ENCODE assay signal across 8 cellular contexts in the genomic region with DNA sequence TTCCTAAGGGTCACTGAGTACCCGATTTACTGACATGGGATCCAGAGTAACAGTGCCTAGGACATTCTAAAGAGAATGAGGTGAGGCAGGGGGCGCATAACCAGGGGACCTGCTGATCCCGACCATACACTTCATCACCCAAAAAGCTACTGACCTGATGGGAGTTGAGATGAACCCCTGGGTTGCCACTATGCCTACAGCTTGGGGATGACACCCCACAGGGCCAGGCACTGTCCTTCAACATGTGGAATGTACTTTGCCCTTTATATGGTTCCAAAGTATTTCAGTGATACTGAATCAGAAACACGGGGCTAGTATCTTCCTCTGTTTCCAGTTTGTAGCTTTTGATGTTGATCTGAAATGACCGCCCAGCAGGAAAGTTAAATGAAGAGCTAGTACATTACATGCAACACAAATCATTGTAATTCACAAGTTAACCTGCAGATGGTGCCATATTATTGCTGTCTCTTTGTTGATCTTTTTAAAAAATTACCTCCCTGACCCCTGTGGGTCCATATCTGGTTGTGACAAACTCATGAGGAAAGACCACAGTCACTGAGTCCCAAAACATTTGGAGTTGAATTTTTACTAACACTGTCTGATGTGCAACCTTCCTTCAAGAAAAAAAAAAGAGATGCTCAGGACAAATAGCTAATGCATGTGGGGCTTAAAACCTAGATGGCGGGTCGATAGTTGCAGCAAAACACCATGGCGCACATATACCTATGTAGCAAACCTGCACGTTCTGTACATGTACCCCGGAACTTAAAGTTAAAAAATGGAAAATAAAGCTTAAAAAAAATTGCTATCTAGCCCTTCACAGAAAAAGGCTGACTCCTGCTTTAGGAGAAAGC. TPM values are rescaled to one million over a fixed set of nuclear protein-coding genes. Genes with fewer than 3 reads are reported as not detected.
A peak's percentile ranks its signal among the peaks of the same experiment; 100 is the strongest.
DNase-seq lines count a peak whose midpoint lies in the region; ATAC-seq and TF ChIP-seq lines count a peak whose summit lies in the region.

No MANE protein-coding gene starts in this region.

- no peaks in the 10 kb centered on the region for H3K9me3 ChIP-seq in vagina

- DNase-seq in SIG-M5 treated with dmso at 0.1 percent for 504 hours (lab: John Stamatoyannopoulos, UW; ENCODE audit: unreplicated experiment) = peak; percentile 20
- no peak for DNase-seq in SIG-M5 (lab: John Stamatoyannopoulos, UW)
- peak; percentile 32 for DNase-seq in NOMO-1 treated with DMSO at 0.1 percent for 48 hours (lab: John Stamatoyannopoulos, UW; ENCODE audit: unreplicated experiment)
- peak; percentile 60 for DNase-seq in choroid plexus epithelial cell (ENCODE audit: low read depth)
- DNase-seq in naive B cell = peak; percentile 18
- no peak for DNase-seq in DMS79 (lab: John Stamatoyannopoulos, UW)
- DNase-seq in vagina (ENCODE audit: extremely low spot score in 2 of 2) = no peak

- H3K9me3 Mint-ChIP-seq in naive B cell = peaks cover 0 to 7% (median 0%) of the 10 kb centered on the region in 7 donors

- no peaks in the 10 kb centered on the region for H3K36me3 ChIP-seq in vagina

- peaks cover 15 to 44% (median 23%) of the 10 kb centered on the region in 3 donors for H3K27me3 Mint-ChIP-seq in naive B cell

- no peak overlapping the region for H3K4me3 Mint-ChIP-seq in naive B cell

- no peak overlapping the region for H3K27ac ChIP-seq in vagina

- H3K4me3 ChIP-seq in choroid plexus epithelial cell (ENCODE audit: low read depth, low read length) (no peak overlapping the region), vagina (no peak overlapping the region)

- TF ChIP-seq POLR2A in vagina (IDR thresholded peaks at IDR 0.05) = no peak

- TF ChIP-seq CTCF in choroid plexus epithelial cell (conservative IDR thresholded peaks at IDR 0.05; ENCODE audit: low read depth, low read length) (peak; percentile 59), vagina (IDR thresholded peaks at IDR 0.05) (no peak)

- H3K27me3 ChIP-seq in vagina = no peaks in the 10 kb centered on the region

- no peaks in the 10 kb centered on the region for H3K4me1 Mint-ChIP-seq in naive B cell

- peak overlapping the region in 1 of 6 donors; percentile 78 for H3K27ac Mint-ChIP-seq in naive B cell

- no peaks in the 10 kb centered on the region for H3K36me3 Mint-ChIP-seq in naive B cell

- no peaks in the 10 kb centered on the region for H3K4me1 ChIP-seq in vagina

- intact Hi-C loops in vagina (cut with DNase I) = no loop called here

- ATAC-seq in HG02870 (IDR thresholded peaks at IDR 0.05; ENCODE audit: unreplicated experiment) (peak; percentile 68), naive B cell (ENCODE audit: low read depth in 2 of 2) (no peak)

RNA-seq across cellular contexts. Expression of gene GCNT2, which starts 42.7 kb away (rescaled TPM):
- 1 to 10 TPM; 3.7 to 8.9 (median 5.9) TPM for polyA plus RNA-seq in naive B cell (ENCODE audit: low read depth in 6 of 6)
- 17.2 TPM for total RNA-seq in vagina

Comparison
In these comparisons a context has a peak if more than half of its experiments do, and no peak if none do; other contexts are left out.
1. DNase-seq: peak in SIG-M5 treated with dmso at 0.1 percent for 504 hours (single experiment), NOMO-1 treated with DMSO at 0.1 percent for 48 hours (single experiment), choroid plexus epithelial cell (single experiment) and naive B cell (single experiment); none in SIG-M5 (single experiment), DMS79 (single experiment) and vagina (0 of 2).